In the genomic region with DNA sequence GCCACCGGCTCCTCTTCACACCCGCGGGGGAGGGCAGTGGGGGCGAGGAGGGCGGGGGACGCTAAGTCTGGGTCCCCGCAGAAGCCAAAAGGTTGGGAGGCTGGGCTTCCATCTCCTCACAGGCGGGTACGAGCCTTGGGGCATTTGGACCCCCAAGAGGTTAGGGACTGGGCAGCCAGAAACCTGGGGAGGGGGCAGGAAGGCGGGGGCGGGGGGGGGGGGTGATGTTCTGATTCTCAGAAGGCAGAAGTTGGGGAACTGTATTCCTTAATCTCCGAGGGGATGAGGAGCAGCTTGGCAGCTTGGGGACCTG, we compare ENCODE assay signal across 8 cellular contexts. TPM values are rescaled to one million over a fixed set of nuclear protein-coding genes. Genes with fewer than 3 reads are reported as not detected.
DNase-seq lines count a peak whose midpoint lies in the region; ATAC-seq and TF ChIP-seq lines count a peak whose summit lies in the region.

No MANE protein-coding gene starts in this region.

- ATAC-seq in stimulated activated naive CD8-positive, alpha-beta T cell treated with anti-CD3 and anti-CD28 coated beads, Interleukin-15, Interleukin-2, amounts not matched to agents 100 U/mL and 50 U/mL, for 24 hours, result no peak
- ATAC-seq in aorta (ENCODE audit: low FRiP score) (no peak), GM21737 (IDR thresholded peaks at IDR 0.05; ENCODE audit: unreplicated experiment) (no peak)

- peak overlapping the region; percentile 74 for H3K27ac ChIP-seq in mammary epithelial cell (ENCODE audit: insufficient read depth, low read depth, low read length)
- H3K27ac ChIP-seq in aorta (ENCODE audit: low read depth in 1 of 2, low read length in 2 of 2), result peak overlapping the region; percentile 63 to 66

- in situ Hi-C loops in mammary epithelial cell (cut with MboI; ENCODE audit: low sequenced_read_pairs in 2 of 2), result loop anchor here in 1 of 2 donors (25.0 kb wide), 1 partner anchor 166 kb away; no protein-coding TSS in a partner anchor

- H3K4me2 ChIP-seq in mammary epithelial cell (ENCODE audit: insufficient read depth, low read depth, low read length), result peak overlapping the region; percentile 89

- no peaks in the 10 kb centered on the region for H3K27me3 Mint-ChIP-seq in stimulated activated naive CD8-positive, alpha-beta T cell treated with anti-CD3 and anti-CD28 coated beads, Interleukin-15, Interleukin-2, amounts not matched to agents 100 ng/mL and 50 ng/mL, for 24 hours
- H3K27me3 Mint-ChIP-seq in mesothelial cell of epicardium (ENCODE audit: low read depth), result peaks cover 36% of the 10 kb centered on the region
- H3K27me3 Mint-ChIP-seq in progenitor cell of endocrine pancreas, result peaks cover 63% of the 10 kb centered on the region

- no peaks in the 10 kb centered on the region for H3K27me3 ChIP-seq in mammary epithelial cell (ENCODE audit: insufficient read depth, low read length)
- no peaks in the 10 kb centered on the region for H3K27me3 ChIP-seq in aorta (ENCODE audit: control insufficient read depth in 1 of 2, insufficient read depth in 2 of 2, low read length in 1 of 2)

- no peaks in the 10 kb centered on the region for H4K20me1 ChIP-seq in mammary epithelial cell (ENCODE audit: insufficient read depth, low read length)

- BruUV-seq in mammary epithelial cell (replicated peaks; lab: Mats Ljungman, UMichigan), result no TSS peak

- H3K36me3 ChIP-seq in mammary epithelial cell (ENCODE audit: insufficient read depth, low read length), result no peaks in the 10 kb centered on the region
- no peaks in the 10 kb centered on the region for H3K36me3 ChIP-seq in aorta (ENCODE audit: control insufficient read depth in 1 of 2, insufficient read depth in 2 of 2, low read length in 1 of 2)

- dilution Hi-C loops in mammary epithelial cell (cut with HindIII; ENCODE audit: low sequenced_read_pairs), result no loop called here

- intact Hi-C loops in mammary epithelial cell (cut with micrococcal nuclease) (no loop called here), aorta (cut with DNase I) (no loop called here)

- peaks cover 66% of the 10 kb centered on the region for H3K4me1 Mint-ChIP-seq in stimulated activated naive CD8-positive, alpha-beta T cell treated with anti-CD3 and anti-CD28 coated beads, Interleukin-15, Interleukin-2, amounts not matched to agents 100 ng/mL and 50 ng/mL, for 24 hours (ENCODE audit: low read depth)
- H3K4me1 Mint-ChIP-seq in mesothelial cell of epicardium, result peaks cover 52% of the 10 kb centered on the region
- H3K4me1 Mint-ChIP-seq in progenitor cell of endocrine pancreas (ENCODE audit: low read depth), result peaks cover 18% of the 10 kb centered on the region

- H3K4me3 ChIP-seq in mammary epithelial cell (replicated peaks in 1 of 3; ENCODE audit: insufficient read depth in 1 of 3, low read depth in 2 of 3, low read length in 3 of 3), result peak overlapping the region; percentile 36 to 42 (median 40)
- peak overlapping the region in 1 of 2 donors; percentile 17 for H3K4me3 ChIP-seq in aorta (ENCODE audit: low read length in 2 of 2)

- H3K4me1 ChIP-seq in mammary epithelial cell (ENCODE audit: insufficient read depth, low read length), result peaks cover 36% of the 10 kb centered on the region
- H3K4me1 ChIP-seq in aorta (ENCODE audit: control insufficient read depth in 1 of 2, insufficient read depth in 2 of 2, low read length in 2 of 2), result no peaks in the 10 kb centered on the region

- peaks cover 32% of the 10 kb centered on the region for H3K79me2 ChIP-seq in mammary epithelial cell (ENCODE audit: insufficient read depth, low read length)

- H2AFZ ChIP-seq in mammary epithelial cell (ENCODE audit: low read depth, low read length), result peak overlapping the region; percentile 77

- peak overlapping the region; percentile 95 for H3K27ac Mint-ChIP-seq in stimulated activated naive CD8-positive, alpha-beta T cell treated with anti-CD3 and anti-CD28 coated beads, Interleukin-15, Interleukin-2, amounts not matched to agents 100 ng/mL and 50 ng/mL, for 24 hours
- H3K27ac Mint-ChIP-seq in mesothelial cell of epicardium (peak overlapping the region; percentile 34), progenitor cell of endocrine pancreas (no peak overlapping the region)

- H3K4me3 Mint-ChIP-seq in stimulated activated naive CD8-positive, alpha-beta T cell treated with anti-CD3 and anti-CD28 coated beads, Interleukin-15, Interleukin-2, amounts not matched to agents 100 ng/mL and 50 ng/mL, for 24 hours, result peak overlapping the region; percentile 91
- H3K4me3 Mint-ChIP-seq in mesothelial cell of epicardium, result peak overlapping the region; percentile 62
- no peak overlapping the region for H3K4me3 Mint-ChIP-seq in progenitor cell of endocrine pancreas (ENCODE audit: low read depth)

- H3K9me3 ChIP-seq in mammary epithelial cell (replicated peaks; ENCODE audit: insufficient read depth, low read length) (no peaks in the 10 kb centered on the region), aorta (ENCODE audit: control insufficient read depth, low read length) (no peaks in the 10 kb centered on the region)

- no peak for TF ChIP-seq CTCF in mammary epithelial cell (conservative IDR thresholded peaks at IDR 0.05 in 1 of 2, IDR thresholded peaks at IDR 0.05 in 1 of 2; ENCODE audit: extremely low read depth in 1 of 2, insufficient read depth in 1 of 2, low read depth in 1 of 2, low read length in 2 of 2)
- TF ChIP-seq CTCF in mesothelial cell of epicardium (IDR thresholded peaks at IDR 0.05; ENCODE audit: unreplicated experiment), result no peak
- TF ChIP-seq CTCF in progenitor cell of endocrine pancreas (IDR thresholded peaks at IDR 0.05; ENCODE audit: unreplicated experiment), result no peak

- DNase-seq in stimulated activated naive CD8-positive, alpha-beta T cell treated with anti-CD3 and anti-CD28 coated beads, Interleukin-15, Interleukin-2, amounts not matched to agents 100 U/mL and 50 U/mL, for 24 hours, result no peak
- DNase-seq in mammary epithelial cell, result no peak
- DNase-seq in mesothelial cell of epicardium (ENCODE audit: low spot score in 2 of 2, unreplicated experiment in 2 of 2), result no peak
- DNase-seq in aorta, result no peak
- DNase-seq in SHP77 (lab: John Stamatoyannopoulos, UW), result no peak
- no peak for DNase-seq in progenitor cell of endocrine pancreas (ENCODE audit: low spot score, unreplicated experiment)

- no peaks in the 10 kb centered on the region for H3K9me3 Mint-ChIP-seq in stimulated activated naive CD8-positive, alpha-beta T cell treated with anti-CD3 and anti-CD28 coated beads, Interleukin-15, Interleukin-2, amounts not matched to agents 100 ng/mL and 50 ng/mL, for 24 hours
- no peaks in the 10 kb centered on the region for H3K9me3 Mint-ChIP-seq in mesothelial cell of epicardium
- no peaks in the 10 kb centered on the region for H3K9me3 Mint-ChIP-seq in progenitor cell of endocrine pancreas (ENCODE audit: low read depth)

- CTCF ChIA-PET in mammary epithelial cell (lab: Charles Lee; ENCODE audit: low non-redundant PET), result no interaction called here

- peaks cover 36% of the 10 kb centered on the region for H3K36me3 Mint-ChIP-seq in stimulated activated naive CD8-positive, alpha-beta T cell treated with anti-CD3 and anti-CD28 coated beads, Interleukin-15, Interleukin-2, amounts not matched to agents 100 ng/mL and 50 ng/mL, for 24 hours (ENCODE audit: low read depth)
- peaks cover 6% of the 10 kb centered on the region for H3K36me3 Mint-ChIP-seq in mesothelial cell of epicardium
- no peaks in the 10 kb centered on the region for H3K36me3 Mint-ChIP-seq in progenitor cell of endocrine pancreas (ENCODE audit: insufficient read depth)

- WGBS in mammary epithelial cell (ENCODE audit: low coverage, missing lambda C conversion rate), result 0% methylated on average over 2 of the region's 12 CpGs
- WGBS in aorta, 2 donors, result 1 to 2% methylated on average over 11 to 12 of the region's 12 CpGs

- H3K9ac ChIP-seq in mammary epithelial cell (ENCODE audit: insufficient read depth, low read length), result peak overlapping the region; percentile 73

RNA-seq across cellular contexts. Expression of gene BCL3, which starts 5.1 kb away (rescaled TPM):
- 10 to 100 TPM in 1 of 2 donors, 1 to 10 TPM in 1; 3.7 to 23.4 TPM for total RNA-seq in mammary epithelial cell
- polyA plus RNA-seq in mammary epithelial cell, result 4.1 TPM
- 12.2 TPM for polyA minus RNA-seq in mammary epithelial cell
- total RNA-seq in mesothelial cell of epicardium, result 14.9 to 21.5 TPM (median 20.1 TPM) in 3 replicates
- total RNA-seq in aorta, result 100 to 1,000 TPM in 1 of 2 donors, 10 to 100 TPM in 1; 46.4 to 102 TPM
- 10 to 100 TPM; 29.9 to 36.2 TPM for polyA plus RNA-seq in aorta
- 2.9 and 3.8 TPM in 2 replicates for total RNA-seq in progenitor cell of endocrine pancreas

RNA-seq across cellular contexts. Expression of gene CBLC, which starts 24.1 kb away (rescaled TPM):
- total RNA-seq in mammary epithelial cell (10 to 100 TPM; 51.2 to 76.7 TPM), mesothelial cell of epicardium (8.5 to 10.8 TPM (median 8.8 TPM) in 3 replicates), aorta (not detected), progenitor cell of endocrine pancreas (15.4 and 16.2 TPM in 2 replicates)
- polyA plus RNA-seq in mammary epithelial cell (39.4 TPM), aorta (10 to 100 TPM in 1 of 2 donors, not detected in 1; 13.3 TPM)
- 48.2 TPM for polyA minus RNA-seq in mammary epithelial cell

RNA-seq across cellular contexts. Expression of gene CEACAM16, which starts 54.6 kb away (rescaled TPM):
- not detected for total RNA-seq in mammary epithelial cell
- not detected for polyA plus RNA-seq in mammary epithelial cell
- not detected for polyA minus RNA-seq in mammary epithelial cell
- not detected in 3 replicates for total RNA-seq in mesothelial cell of epicardium
- under 1 TPM in 1 of 2 donors, not detected in 1; 0.36 TPM for total RNA-seq in aorta
- polyA plus RNA-seq in aorta, result not detected
- total RNA-seq in progenitor cell of endocrine pancreas, result not detected in 2 replicates

RNA-seq across cellular contexts. Expression of gene BCAM, which starts 55.3 kb away (rescaled TPM):
- 100 to 1,000 TPM; 114 to 120 TPM for total RNA-seq in mammary epithelial cell
- polyA plus RNA-seq in mammary epithelial cell, result 45.1 TPM
- 51.0 TPM for polyA minus RNA-seq in mammary epithelial cell
- total RNA-seq in mesothelial cell of epicardium, result 346 to 378 TPM (median 355 TPM) in 3 replicates
- total RNA-seq in aorta, result 100 to 1,000 TPM; 146 to 161 TPM
- polyA plus RNA-seq in aorta, result 100 to 1,000 TPM in 1 of 2 donors, 10 to 100 TPM in 1; 43.1 to 109 TPM
- 197 and 211 TPM in 2 replicates for total RNA-seq in progenitor cell of endocrine pancreas
